Comparison of ENCODE assay signal across 8 cellular contexts in the genomic region with DNA sequence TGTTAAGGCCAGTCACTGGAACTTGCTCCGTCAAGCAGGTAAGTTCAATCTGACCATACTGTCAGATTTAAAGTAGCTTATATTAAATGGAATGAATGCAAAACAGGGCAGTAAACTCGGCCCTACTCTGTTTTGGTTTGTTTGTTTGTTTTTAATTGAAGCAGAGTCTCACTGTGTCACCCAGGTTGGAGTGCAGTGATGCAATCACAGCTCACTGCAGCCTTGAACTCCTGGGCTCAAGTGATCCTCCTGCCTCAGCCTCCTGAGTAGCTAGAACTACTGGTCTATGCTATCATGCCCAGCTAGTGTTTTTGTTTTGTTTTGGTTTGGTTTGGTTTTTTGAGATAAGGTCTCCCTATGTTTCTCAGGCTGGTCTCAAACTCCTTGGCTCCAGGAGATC.
"Had no signal": no experiment of that assay in that cellular context is flagged by ENCODE, and none has a peak within 500 bp of the region (broad histone marks: within the 10 kb centered on the region; RNA-seq: fewer than 3 reads in every experiment).

No MANE protein-coding gene starts in this region.

- FAIRE-seq: G401.6, GM12878, GM12891, GM12892, GM18507, GM19239 had no signal

- DNase-seq: GDM1, GF-D8 had no signal

- H3K4me3 ChIP-seq: GM12878 had no signal

- ATAC-seq: GM12878 had no signal
